Comparison of ENCODE assay signal across 28 cellular contexts in the genomic region with DNA sequence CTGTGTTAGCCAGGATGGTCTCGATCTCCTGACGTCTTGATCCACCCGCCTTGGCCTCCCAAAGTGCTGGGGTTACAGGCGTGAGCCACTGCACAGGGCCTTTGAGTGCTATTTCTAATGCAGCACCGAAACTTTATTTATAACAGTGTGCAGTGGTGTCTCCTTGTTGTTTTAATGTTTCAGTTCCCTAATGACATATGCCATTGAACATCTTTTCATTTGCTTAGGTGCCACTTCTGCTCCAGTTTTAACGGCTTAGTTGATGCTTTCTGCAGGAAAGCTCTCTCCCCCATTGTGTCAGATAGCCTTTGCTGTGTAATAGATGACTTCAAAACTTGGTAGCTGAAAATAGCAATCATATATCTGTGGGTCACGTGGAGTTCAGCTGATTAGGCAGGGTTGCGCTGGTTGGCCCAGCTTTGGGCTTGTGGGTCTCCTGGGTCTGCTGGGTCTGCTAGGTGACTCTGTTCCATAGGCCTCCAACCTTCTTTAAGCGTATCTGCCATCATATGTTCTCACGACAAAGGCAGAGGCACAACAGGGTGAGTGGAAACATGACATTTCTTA.
A peak's percentile ranks its signal among the peaks of the same experiment; 100 is the strongest.
DNase-seq lines count a peak whose midpoint lies in the region; ATAC-seq and TF ChIP-seq lines count a peak whose summit lies in the region.
"Had no signal": no experiment of that assay in that cellular context is flagged by ENCODE, and none has a peak within 500 bp of the region (broad histone marks: within the 10 kb centered on the region; RNA-seq: fewer than 3 reads in every experiment).

No MANE protein-coding gene starts in this region.

- H2AK5ac ChIP-seq in mesendoderm (ENCODE audit: low read length) = peak overlapping the region; percentile 5

- no peak overlapping the region for H2BK120ac ChIP-seq in mesendoderm (ENCODE audit: low read depth, low read length)

- no peak overlapping the region for H3K4me2 ChIP-seq in mesendoderm (ENCODE audit: low read length)

- H3K4me1 ChIP-seq in mesendoderm (ENCODE audit: control insufficient read depth, low read depth, low read length) (no peaks in the 10 kb centered on the region), foreskin keratinocyte (no peaks in the 10 kb centered on the region)
- H3K4me1 ChIP-seq: psoas muscle, sigmoid colon, SJSA1 had no signal

- no peak for TF ChIP-seq CTCF in foreskin keratinocyte (conservative IDR thresholded peaks at IDR 0.05)

- no peak overlapping the region for H3K18ac ChIP-seq in mesendoderm (ENCODE audit: low read length)

- no peak overlapping the region for H3K23ac ChIP-seq in mesendoderm (ENCODE audit: low read length)

- no CpG with 5 or more reads among the region's 10 CpGs for WGBS in mesendoderm (ENCODE audit: extremely low coverage, insufficient coverage, low lambda C conversion rate)

- H4K5ac ChIP-seq in mesendoderm (ENCODE audit: low read length) = no peak overlapping the region

- no peak overlapping the region for H4K8ac ChIP-seq in mesendoderm (ENCODE audit: low read depth, low read length)

- no peak for DNase-seq in mesendoderm
- DNase-seq in anterior cingulate cortex (lab: John Stamatoyannopoulos, UW) = no peak
- DNase-seq in NCI-H1930 (lab: John Stamatoyannopoulos, UW) = no peak
- no peak for DNase-seq in foreskin keratinocyte
- DNase-seq: activated B cell treated with CpG ODN at 0.5 μM for 24 hours; activated CD8-positive, alpha-beta memory T cell treated with anti-CD3 and anti-CD28 coated beads, Interleukin-2, amount 10 ng/mL, durations not matched to agents 7 days and 5 days; activated gamma-delta T cell treated with Interleukin-2 at 50 U/mL for 16 hours; activated T-cell treated with anti-CD3 and anti-CD28 coated beads, Interleukin-2, amount 50 U/mL, for 4 hours; caudate nucleus; effector CD8-positive, alpha-beta T cell; EL; GM23248; HFFc6; hippocampal formation; NCI-H1048; OCI-M1; psoas muscle; sigmoid colon; stimulated activated CD4-positive, alpha-beta T cell treated with anti-CD3 and anti-CD28 coated beads, Interleukin-12 subunit alpha, Interleukin-12 subunit beta, amount 100 ng/mL, for 4 hours; stimulated activated CD4-positive, alpha-beta T cell treated with anti-CD3 and anti-CD28 coated beads, Interleukin-2, amount 100 ng/mL, for 48 hours; stimulated activated naive CD8-positive, alpha-beta T cell treated with anti-CD3 and anti-CD28 coated beads, Interleukin-15, amount 100 ng/mL, for 72 hours; T1000 had no signal

- H3K9ac ChIP-seq in mesendoderm (ENCODE audit: low read length) = no peak overlapping the region
- H3K9ac ChIP-seq: GM23248 had no signal

- H3K4ac ChIP-seq in mesendoderm (ENCODE audit: low read depth, low read length) = no peak overlapping the region

- no peak overlapping the region for H2BK5ac ChIP-seq in mesendoderm (ENCODE audit: low read length)

- H3K27me3 ChIP-seq in mesendoderm (ENCODE audit: insufficient read depth, low read length, poor library complexity) (no peaks in the 10 kb centered on the region), foreskin keratinocyte (no peaks in the 10 kb centered on the region)
- H3K27me3 ChIP-seq: sigmoid colon, SJSA1 had no signal

- H3K4me3 ChIP-seq in mesendoderm (ENCODE audit: low read length) = no peak overlapping the region
- H3K4me3 ChIP-seq: coronary artery, GM23248, psoas muscle, sigmoid colon, SJSA1 had no signal

- peak; percentile 65 for ATAC-seq in GM18511 (IDR thresholded peaks at IDR 0.05; ENCODE audit: unreplicated experiment)
- ATAC-seq in GM21529 (IDR thresholded peaks at IDR 0.05; ENCODE audit: unreplicated experiment) = peak; percentile 95
- ATAC-seq in HG03432 (IDR thresholded peaks at IDR 0.05; ENCODE audit: unreplicated experiment) = peak; percentile 71
- ATAC-seq in foreskin keratinocyte = no peak
- ATAC-seq: activated CD8-positive, alpha-beta memory T cell treated with anti-CD3 and anti-CD28 coated beads, Interleukin-2, amount 10 ng/mL, durations not matched to agents 7 days and 5 days; activated T-cell treated with anti-CD3 and anti-CD28 coated beads, Interleukin-2, amount 50 U/mL, for 4 hours; psoas muscle; stimulated activated naive CD8-positive, alpha-beta T cell treated with anti-CD3 and anti-CD28 coated beads, Interleukin-15, amount 100 ng/mL, for 72 hours had no signal

- H3K27ac ChIP-seq in mesendoderm (ENCODE audit: low read depth, low read length) (no peak overlapping the region), foreskin keratinocyte (no peak overlapping the region)
- H3K27ac ChIP-seq: coronary artery, GM23248, psoas muscle, RWPE1, sigmoid colon, SJSA1 had no signal

- no peak overlapping the region for H2BK15ac ChIP-seq in mesendoderm (replicated peaks; ENCODE audit: low read depth)

- H3K36me3 ChIP-seq in mesendoderm (ENCODE audit: control insufficient read depth, insufficient read depth, low read length) = no peaks in the 10 kb centered on the region
- H3K36me3 ChIP-seq: sigmoid colon, SJSA1 had no signal

- no peaks in the 10 kb centered on the region for H3K79me2 ChIP-seq in mesendoderm (ENCODE audit: control insufficient read depth, insufficient read depth, low read length)

- no peak overlapping the region for H3K56ac ChIP-seq in mesendoderm (ENCODE audit: low read length)

- H3K79me1 ChIP-seq in mesendoderm (ENCODE audit: low read length) = no peaks in the 10 kb centered on the region
